Comparison of ENCODE assay signal across 1 cellular context in genomic region chr17:10323812-10324610, GRCh38.
TF ChIP-seq lines count a peak whose summit lies in the region.

No MANE protein-coding gene starts in this region.

TF ChIP-seq in GM12878, 131 proteins besides CTCF, POLR2A, EP300 and RAD21 (continued from another document):
- no peak for TF ChIP-seq NFYA (IDR thresholded peaks at IDR 0.05; ENCODE audit: borderline replicate concordance, low read depth, low read length)
- TF ChIP-seq KDM1A (IDR thresholded peaks at IDR 0.05; ENCODE audit: borderline replicate concordance) = no peak
- TF ChIP-seq ZNF384 (IDR thresholded peaks at IDR 0.05; ENCODE audit: borderline replicate concordance, low read depth, low read length) = no peak
- no peak for TF ChIP-seq RB1 (IDR thresholded peaks at IDR 0.05; ENCODE audit: borderline replicate concordance)
- no peak for TF ChIP-seq LARP7 (IDR thresholded peaks at IDR 0.05)
- TF ChIP-seq SREBF1 (IDR thresholded peaks at IDR 0.05; ENCODE audit: low read length) = no peak
- TF ChIP-seq JUND (IDR thresholded peaks at IDR 0.05; ENCODE audit: low read depth, low read length) = no peak
- TF ChIP-seq CBX3 (IDR thresholded peaks at IDR 0.05; ENCODE audit: borderline replicate concordance, low read depth) = no peak
